In genomic region chrX:15789979-15790765, GRCh38 we compare ENCODE assay signal across 8 cellular contexts. TPM values are rescaled to one million over a fixed set of nuclear protein-coding genes. Genes with fewer than 3 reads are reported as not detected.
DNase-seq lines count a peak whose midpoint lies in the region; ATAC-seq and TF ChIP-seq lines count a peak whose summit lies in the region.

Gene ZRSR2 (plus strand): TSS chrX:15790484. CDS start chrX:15790496, 12 bp downstream.

- no peaks in the 10 kb centered on the region for H3K9me3 ChIP-seq in upper lobe of left lung

- H3K4me3 Mint-ChIP-seq in activated naive CD8-positive, alpha-beta T cell treated with anti-CD3 and anti-CD28 coated beads, Interleukin-2, amount 10 ng/mL, durations not matched to agents 7 days and 5 days: no peak within 1 kb of the TSS

- peaks cover 6% of the 10 kb centered on the region for H3K36me3 Mint-ChIP-seq in activated naive CD8-positive, alpha-beta T cell treated with anti-CD3 and anti-CD28 coated beads, Interleukin-2, amount 10 ng/mL, durations not matched to agents 7 days and 5 days

- peak within 1 kb of the TSS; percentile 69 for H3K4me3 ChIP-seq in GM12864 (ENCODE audit: low read depth, low read length)
- H3K4me3 ChIP-seq in upper lobe of left lung: peak within 1 kb of the TSS; percentile 36 to 78 (median 64)

- H3K27me3 ChIP-seq in upper lobe of left lung: no peaks in the 10 kb centered on the region

- H3K27ac Mint-ChIP-seq in activated naive CD8-positive, alpha-beta T cell treated with anti-CD3 and anti-CD28 coated beads, Interleukin-2, amount 10 ng/mL, durations not matched to agents 7 days and 5 days: no peak within 1 kb of the TSS

- TF ChIP-seq CTCF in GM12864 (IDR thresholded peaks at IDR 0.05; ENCODE audit: low read depth, low read length, missing control alignments) (no peak), upper lobe of left lung (IDR thresholded peaks at IDR 0.05) (no peak)

- H3K9me3 Mint-ChIP-seq in activated naive CD8-positive, alpha-beta T cell treated with anti-CD3 and anti-CD28 coated beads, Interleukin-2, amount 10 ng/mL, durations not matched to agents 7 days and 5 days: no peaks in the 10 kb centered on the region

- intact Hi-C loops in cardiac septum (cut with DNase I) (loop anchor here (5.0 to 10.0 kb wide), 2 partner anchors 67 to 115 kb away; no protein-coding TSS in a partner anchor), posterior cingulate gyrus (cut with DNase I) (no loop called here)

- H3K36me3 ChIP-seq in upper lobe of left lung: peaks cover 0 to 12% (median 0%) of the 10 kb centered on the region in 4 donors

- POLR2A ChIA-PET in activated naive CD8-positive, alpha-beta T cell treated with anti-CD3 and anti-CD28 coated beads, Interleukin-2, amount 10 ng/mL, durations not matched to agents 7 days and 5 days (lab: Charles Lee): interaction anchor here (0.7 to 2.5 kb wide), 8 partner anchors 8 to 922 kb away, joined by 3 to 17 read pairs (median 5); partner anchors contain the start of genes AP1S2, CA5B and CTPS2

- DNase-seq in GM12864 (ENCODE audit: low read depth) (peak; percentile 49), NCI-H1048 (lab: John Stamatoyannopoulos, UW) (peak; percentile 64), SKM-1 treated with dmso at 0.1 percent for 144 hours (lab: John Stamatoyannopoulos, UW; ENCODE audit: unreplicated experiment) (peak; percentile 59), cardiac septum (ENCODE audit: low spot score) (peak; percentile 96), posterior cingulate gyrus (peak; percentile 76 to 99 (median 87)), upper lobe of left lung (peak; percentile 95)
- peak; percentile 84 for DNase-seq in activated naive CD8-positive, alpha-beta T cell treated with anti-CD3 and anti-CD28 coated beads, Interleukin-2, amount 10 ng/mL, durations not matched to agents 7 days and 5 days

- peak within 1 kb of the TSS; percentile 79 to 90 (median 84) for H3K27ac ChIP-seq in upper lobe of left lung

- no peak for TF ChIP-seq EP300 in upper lobe of left lung (IDR thresholded peaks at IDR 0.05)

- TF ChIP-seq POLR2A in upper lobe of left lung (IDR thresholded peaks at IDR 0.05): peak in 3 of 4 donors; percentile 36 to 81 (median 46)

- H3K4me1 ChIP-seq in upper lobe of left lung: peaks cover 0 to 22% (median 9%) of the 10 kb centered on the region in 4 donors

- ATAC-seq in HG02610 (IDR thresholded peaks at IDR 0.05; ENCODE audit: unreplicated experiment): peak; percentile 89
- ATAC-seq in activated naive CD8-positive, alpha-beta T cell treated with anti-CD3 and anti-CD28 coated beads, Interleukin-2, amount 10 ng/mL, durations not matched to agents 7 days and 5 days (ENCODE audit: low read depth): peak; percentile 91
- ATAC-seq in upper lobe of left lung (ENCODE audit: low FRiP score in 2 of 2): peak; percentile 96 to 98

- 0% methylated on average over 6 to 55 of the region's 55 CpGs for WGBS in upper lobe of left lung, 2 donors

- H3K4me1 Mint-ChIP-seq in activated naive CD8-positive, alpha-beta T cell treated with anti-CD3 and anti-CD28 coated beads, Interleukin-2, amount 10 ng/mL, durations not matched to agents 7 days and 5 days: peaks cover 13% of the 10 kb centered on the region

- H3K27me3 Mint-ChIP-seq in activated naive CD8-positive, alpha-beta T cell treated with anti-CD3 and anti-CD28 coated beads, Interleukin-2, amount 10 ng/mL, durations not matched to agents 7 days and 5 days: no peaks in the 10 kb centered on the region

RNA-seq across cellular contexts. Expression of gene ZRSR2, which starts in this region (rescaled TPM):
- 10 to 100 TPM; 19.3 TPM for total RNA-seq in activated naive CD8-positive, alpha-beta T cell treated with anti-CD3 and anti-CD28 coated beads, Interleukin-2, amount 10 ng/mL, durations not matched to agents 7 days and 5 days
- total RNA-seq in cardiac septum: 10.7 TPM
- 10 to 100 TPM in 5 of 6 donors, 1 to 10 TPM in 1; 8.2 to 46.1 (median 15.4) TPM for total RNA-seq in upper lobe of left lung

Comparison
In these comparisons a context has a peak if more than half of its experiments do, and no peak if none do; other contexts are left out.
1. Peak in every context shown above with its lines: DNase-seq, ATAC-seq, H3K4me3 ChIP-seq and H3K27ac ChIP-seq.